31 cellular contexts compared by ENCODE assay signal in the genomic region with DNA sequence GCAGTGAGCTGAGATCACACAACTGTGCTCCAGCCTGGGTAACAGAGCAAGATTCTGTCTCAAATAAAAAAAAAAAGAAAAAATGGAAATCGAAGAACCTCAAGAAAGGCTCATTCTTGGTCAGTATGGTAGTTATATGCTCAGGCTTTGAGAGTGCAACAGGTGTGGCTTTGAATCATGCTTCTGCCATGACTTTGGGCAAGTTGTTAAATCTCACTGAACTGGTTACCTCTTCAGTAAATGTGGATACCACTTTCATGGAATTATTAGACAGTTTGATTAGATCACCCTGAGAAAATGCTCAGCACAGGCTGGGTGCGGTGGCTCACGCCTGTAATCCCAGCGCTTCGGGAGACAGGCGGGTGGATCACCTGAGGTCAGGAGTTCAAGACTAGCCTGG. TPM values are rescaled to one million over a fixed set of nuclear protein-coding genes. Genes with fewer than 3 reads are reported as not detected.
"Had no signal": no experiment of that assay in that cellular context is flagged by ENCODE, and none has a peak within 500 bp of the region (broad histone marks: within the 10 kb centered on the region; RNA-seq: fewer than 3 reads in every experiment).

No MANE protein-coding gene starts in this region.

- H3K9me3 Mint-ChIP-seq: activated CD4-positive, alpha-beta memory T cell treated with anti-CD3 and anti-CD28 coated beads, Interleukin-2, amount 10 ng/mL, durations not matched to agents 7 days and 5 days; activated CD4-positive, alpha-beta T cell treated with anti-CD3 and anti-CD28 coated beads, Interleukin-2, amount 10 ng/mL, durations not matched to agents 7 days and 5 days; activated naive CD4-positive, alpha-beta T cell treated with anti-CD3 and anti-CD28 coated beads, Interleukin-2, amount 10 ng/mL, durations not matched to agents 7 days and 5 days; activated naive CD4-positive, alpha-beta T cell treated with anti-CD3 and anti-CD28 coated beads, Interleukin-2, amount 50 U/mL, for 72 hours; activated naive CD8-positive, alpha-beta T cell treated with anti-CD3 and anti-CD28 coated beads, Interleukin-2, amount 10 ng/mL, durations not matched to agents 7 days and 5 days; activated T-cell treated with anti-CD3 and anti-CD28 coated beads, Interleukin-2, amount 50 U/mL, for 24 hours; activated T-cell treated with anti-CD3 and anti-CD28 coated beads, Interleukin-2, amount 50 U/mL, for 72 hours; brain; central memory CD8-positive, alpha-beta T cell; dendritic cell treated with granulocyte-macrophage colony-stimulating factor and Interleukin-4, amounts not matched to agents 40 ng/mL and 50 ng/mL, for 4 days; WTC11 had no signal

- H3K4me1 Mint-ChIP-seq: activated CD4-positive, alpha-beta memory T cell treated with anti-CD3 and anti-CD28 coated beads, Interleukin-2, amount 10 ng/mL, durations not matched to agents 7 days and 5 days; activated CD4-positive, alpha-beta T cell treated with anti-CD3 and anti-CD28 coated beads, Interleukin-2, amount 10 ng/mL, durations not matched to agents 7 days and 5 days; activated naive CD4-positive, alpha-beta T cell treated with anti-CD3 and anti-CD28 coated beads, Interleukin-2, amount 10 ng/mL, durations not matched to agents 7 days and 5 days; activated naive CD8-positive, alpha-beta T cell treated with anti-CD3 and anti-CD28 coated beads, Interleukin-2, amount 10 ng/mL, durations not matched to agents 7 days and 5 days; brain; central memory CD8-positive, alpha-beta T cell; WTC11 had no signal

- ATAC-seq: activated naive CD4-positive, alpha-beta T cell treated with anti-CD3 and anti-CD28 coated beads, Interleukin-2, amount 50 U/mL, for 72 hours; activated T-cell treated with anti-CD3 and anti-CD28 coated beads, Interleukin-2, amount 50 U/mL, for 72 hours; WTC11 had no signal

- FAIRE-seq: bronchial epithelial cell, frontal cortex, TTC549 had no signal

- H3K4me3 ChIP-seq: ascending aorta, coronary artery, dorsolateral prefrontal cortex had no signal

- H3K9me3 ChIP-seq: ascending aorta had no signal

- DNase-seq: activated CD4-positive, alpha-beta memory T cell treated with anti-CD3 and anti-CD28 coated beads, Interleukin-2, amount 10 ng/mL, durations not matched to agents 7 days and 5 days; activated CD4-positive, alpha-beta T cell treated with anti-CD3 and anti-CD28 coated beads for 1 hour; activated CD4-positive, alpha-beta T cell treated with anti-CD3 and anti-CD28 coated beads for 4 hours; activated CD4-positive, alpha-beta T cell treated with anti-CD3 and anti-CD28 coated beads, Interleukin-2, amount 10 ng/mL, durations not matched to agents 7 days and 5 days; activated CD4-positive, alpha-beta T cell treated with anti-CD3 and anti-CD28 coated beads, Interleukin-2, amount 50 U/mL, for 4 hours; activated CD8-positive, alpha-beta memory T cell treated with anti-CD3 and anti-CD28 coated beads, Interleukin-2, amount 50 U/mL, for 48 hours; activated gamma-delta T cell; activated naive CD4-positive, alpha-beta T cell; activated naive CD4-positive, alpha-beta T cell treated with anti-CD3 and anti-CD28 coated beads, Interleukin-2, amount 10 ng/mL, durations not matched to agents 7 days and 5 days; activated naive CD8-positive, alpha-beta T cell treated with anti-CD3 and anti-CD28 coated beads, Interleukin-2, amount 10 ng/mL, durations not matched to agents 7 days and 5 days; activated T-cell treated with anti-CD3 and anti-CD28 coated beads for 4 hours; activated T-cell treated with anti-CD3 and anti-CD28 coated beads, Interleukin-2, amount 50 U/mL, for 24 hours; activated T-cell treated with anti-CD3 and anti-CD28 coated beads, Interleukin-2, amount 50 U/mL, for 72 hours; dorsolateral prefrontal cortex; effector memory CD4-positive, alpha-beta T cell; foreskin fibroblast; head of caudate nucleus; T-helper 1 cell; T-helper 2 cell had no signal

- H3K27ac ChIP-seq: ascending aorta, coronary artery, dorsolateral prefrontal cortex, epithelial cell of prostate, VCaP had no signal

- H3K4me1 ChIP-seq: ascending aorta had no signal

- H3K27ac Mint-ChIP-seq: activated CD4-positive, alpha-beta memory T cell treated with anti-CD3 and anti-CD28 coated beads, Interleukin-2, amount 10 ng/mL, durations not matched to agents 7 days and 5 days; activated CD4-positive, alpha-beta T cell treated with anti-CD3 and anti-CD28 coated beads, Interleukin-2, amount 10 ng/mL, durations not matched to agents 7 days and 5 days; activated naive CD4-positive, alpha-beta T cell treated with anti-CD3 and anti-CD28 coated beads, Interleukin-2, amount 10 ng/mL, durations not matched to agents 7 days and 5 days; activated naive CD8-positive, alpha-beta T cell treated with anti-CD3 and anti-CD28 coated beads, Interleukin-2, amount 10 ng/mL, durations not matched to agents 7 days and 5 days; activated T-cell treated with anti-CD3 and anti-CD28 coated beads, Interleukin-2, amount 50 U/mL, for 24 hours; activated T-cell treated with anti-CD3 and anti-CD28 coated beads, Interleukin-2, amount 50 U/mL, for 72 hours; brain; dendritic cell treated with granulocyte-macrophage colony-stimulating factor and Interleukin-4, amounts not matched to agents 40 ng/mL and 50 ng/mL, for 4 days; WTC11 had no signal

- H3K27me3 ChIP-seq: ascending aorta, dorsolateral prefrontal cortex had no signal

- H3K4me3 Mint-ChIP-seq: activated CD4-positive, alpha-beta memory T cell treated with anti-CD3 and anti-CD28 coated beads, Interleukin-2, amount 10 ng/mL, durations not matched to agents 7 days and 5 days; activated CD4-positive, alpha-beta T cell treated with anti-CD3 and anti-CD28 coated beads, Interleukin-2, amount 10 ng/mL, durations not matched to agents 7 days and 5 days; activated naive CD4-positive, alpha-beta T cell treated with anti-CD3 and anti-CD28 coated beads, Interleukin-2, amount 10 ng/mL, durations not matched to agents 7 days and 5 days; activated naive CD8-positive, alpha-beta T cell treated with anti-CD3 and anti-CD28 coated beads, Interleukin-2, amount 10 ng/mL, durations not matched to agents 7 days and 5 days; activated T-cell treated with anti-CD3 and anti-CD28 coated beads, Interleukin-2, amount 50 U/mL, for 24 hours; activated T-cell treated with anti-CD3 and anti-CD28 coated beads, Interleukin-2, amount 50 U/mL, for 72 hours; brain; central memory CD8-positive, alpha-beta T cell; dendritic cell treated with granulocyte-macrophage colony-stimulating factor and Interleukin-4, amounts not matched to agents 40 ng/mL and 50 ng/mL, for 4 days; WTC11 had no signal

RNA-seq across cellular contexts. Expression of gene RAB42, which starts 26.3 kb away (rescaled TPM):
- total RNA-seq: activated CD4-positive, alpha-beta memory T cell treated with anti-CD3 and anti-CD28 coated beads, Interleukin-2, amount 10 ng/mL, durations not matched to agents 7 days and 5 days; activated CD4-positive, alpha-beta T cell treated with anti-CD3 and anti-CD28 coated beads, Interleukin-2, amount 10 ng/mL, durations not matched to agents 7 days and 5 days; ascending aorta; bronchial epithelial cell had no signal
